In the genomic region with DNA sequence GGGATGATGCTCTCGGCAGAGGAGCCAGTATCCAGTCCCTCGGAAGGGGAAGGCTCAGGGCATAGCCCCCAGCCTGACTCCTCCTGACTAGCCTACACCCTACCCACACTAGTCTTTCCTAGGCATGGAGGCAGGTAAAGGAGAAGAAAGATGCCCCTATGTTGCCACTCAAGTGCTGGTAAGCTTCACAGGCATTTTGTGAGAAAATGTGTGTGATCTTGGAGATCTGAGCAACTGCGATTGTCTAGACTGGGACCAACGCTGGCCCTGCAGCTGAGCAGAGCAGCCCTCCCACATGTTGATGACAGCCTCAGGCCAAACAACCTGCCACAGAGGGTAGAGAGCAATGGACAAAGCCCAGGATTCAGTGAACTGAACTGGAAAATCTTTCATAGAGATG, we compare ENCODE assay signal across 1 cellular context.
TF ChIP-seq lines count a peak whose summit lies in the region.

No MANE protein-coding gene starts in this region.

TF ChIP-seq in HCT116, 20 proteins besides CTCF, POLR2A, EP300 and RAD21 (continued from another document):
- no peak for TF ChIP-seq REST (IDR thresholded peaks at IDR 0.05; ENCODE audit: low read depth)
- no peak for TF ChIP-seq CBX3 (IDR thresholded peaks at IDR 0.05; ENCODE audit: low read depth)
- TF ChIP-seq SP1 (IDR thresholded peaks at IDR 0.05; ENCODE audit: low read depth) = no peak
- TF ChIP-seq JUND (IDR thresholded peaks at IDR 0.05) = no peak
- no peak for TF ChIP-seq ATF3 (IDR thresholded peaks at IDR 0.05)
- TF ChIP-seq, protein P1, sequence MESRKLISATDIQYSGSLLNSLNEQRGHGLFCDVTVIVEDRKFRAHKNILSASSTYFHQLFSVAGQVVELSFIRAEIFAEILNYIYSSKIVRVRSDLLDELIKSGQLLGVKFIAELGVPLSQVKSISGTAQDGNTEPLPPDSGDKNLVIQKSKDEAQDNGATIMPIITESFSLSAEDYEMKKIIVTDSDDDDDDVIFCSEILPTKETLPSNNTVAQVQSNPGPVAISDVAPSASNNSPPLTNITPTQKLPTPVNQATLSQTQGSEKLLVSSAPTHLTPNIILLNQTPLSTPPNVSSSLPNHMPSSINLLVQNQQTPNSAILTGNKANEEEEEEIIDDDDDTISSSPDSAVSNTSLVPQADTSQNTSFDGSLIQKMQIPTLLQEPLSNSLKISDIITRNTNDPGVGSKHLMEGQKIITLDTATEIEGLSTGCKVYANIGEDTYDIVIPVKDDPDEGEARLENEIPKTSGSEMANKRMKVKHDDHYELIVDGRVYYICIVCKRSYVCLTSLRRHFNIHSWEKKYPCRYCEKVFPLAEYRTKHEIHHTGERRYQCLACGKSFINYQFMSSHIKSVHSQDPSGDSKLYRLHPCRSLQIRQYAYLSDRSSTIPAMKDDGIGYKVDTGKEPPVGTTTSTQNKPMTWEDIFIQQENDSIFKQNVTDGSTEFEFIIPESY (IDR thresholded peaks at IDR 0.05; ENCODE audit: extremely low read depth, insufficient replicate concordance, low read length) = no peak
- no peak for TF ChIP-seq ZNF274 (IDR thresholded peaks at IDR 0.05; ENCODE audit: low read depth, low read length)
- no peak for TF ChIP-seq SRF (IDR thresholded peaks at IDR 0.05; ENCODE audit: low read depth)
- TF ChIP-seq CEBPB (IDR thresholded peaks at IDR 0.05; ENCODE audit: low read depth) = no peak
- no peak for TF ChIP-seq FOSL1 (IDR thresholded peaks at IDR 0.05; ENCODE audit: low read depth)
- no peak for TF ChIP-seq ELF1 (IDR thresholded peaks at IDR 0.05; ENCODE audit: borderline replicate concordance, low read depth)
